22 cellular contexts compared by ENCODE assay signal in the genomic region with DNA sequence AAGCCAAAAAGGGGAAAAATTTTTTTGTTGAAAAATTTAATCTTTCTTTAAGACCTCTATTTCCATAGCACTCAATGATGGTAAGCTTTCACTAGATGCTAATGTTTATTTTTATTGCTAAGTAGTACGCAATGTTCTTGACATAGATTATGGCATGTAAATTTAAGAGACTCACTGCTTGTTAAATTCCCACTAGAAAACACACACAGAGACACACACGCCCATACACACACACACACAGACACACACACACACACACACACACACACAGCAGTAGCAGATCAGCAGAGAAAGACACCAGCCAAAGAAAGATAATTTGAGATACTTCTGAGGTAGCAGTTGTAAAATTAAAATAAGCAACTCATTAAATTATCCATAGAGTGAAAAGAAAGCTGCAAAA.
"Had no signal": no experiment of that assay in that cellular context is flagged by ENCODE, and none has a peak within 500 bp of the region (broad histone marks: within the 10 kb centered on the region; RNA-seq: fewer than 3 reads in every experiment).

No MANE protein-coding gene starts in this region.

- H3K9me3 ChIP-seq: MG63, SK-N-SH had no signal

- DNase-seq: KBM-7, MG63, NCI-H1092, NCI-H1105 treated with DMSO at 0.1 percent for 48 hours, NCI-H1417 treated with DMSO at 0.1 percent for 48 hours, NCI-H146, NCI-H1694 treated with DMSO at 0.1 percent for 48 hours, NCI-H2081 treated with DMSO at 0.1 percent for 48 hours, NCI-H2171, NCI-H226, NCI-H446, NCI-H510A, NCI-H524 treated with DMSO at 0.1 percent for 48 hours, NCI-H69, NCI-H774, SHP77, SK-N-SH, T-cell had no signal

- H3K4me3 Mint-ChIP-seq: T-cell had no signal

- H3K36me3 ChIP-seq: MG63 had no signal

- H3K4me3 ChIP-seq: MG63 had no signal

- H3K27ac ChIP-seq: HL-60, RWPE1 had no signal

- H3K36me3 Mint-ChIP-seq: T-cell had no signal

- ATAC-seq: Panc1, PC-3, T-cell had no signal

- H3K27ac Mint-ChIP-seq: T-cell had no signal
